9 cellular contexts compared by ENCODE assay signal in genomic region chr12:4116251-4117111, GRCh38.
DNase-seq lines count a peak whose midpoint lies in the region; ATAC-seq and TF ChIP-seq lines count a peak whose summit lies in the region.
"Had no signal": no experiment of that assay in that cellular context is flagged by ENCODE, and none has a peak within 500 bp of the region (broad histone marks: within the 10 kb centered on the region; RNA-seq: fewer than 3 reads in every experiment).

No MANE protein-coding gene starts in this region.

- DNase-seq in GM03348 (ENCODE audit: low spot score): peak; percentile 72
- peak; percentile 51 for DNase-seq in MV-4-11 (lab: John Stamatoyannopoulos, UW)
- DNase-seq in epidermal melanocyte (ENCODE audit: insufficient read length, low spot score): peak; percentile 36
- peak; percentile 79 for DNase-seq in osteoblast (ENCODE audit: insufficient read length, low spot score, missing footprints)
- no peak for DNase-seq in stimulated activated CD4-positive, alpha-beta T cell treated with anti-CD3 and anti-CD28 coated beads, Interleukin-2, amount 100 ng/mL, for 48 hours
- DNase-seq in HUDEP-2 (lab: John Stamatoyannopoulos, UW; ENCODE audit: unreplicated experiment in 76 of 76): no peak
- DNase-seq in NOMO-1 (lab: John Stamatoyannopoulos, UW; ENCODE audit: unreplicated experiment in 2 of 2): no peak
- DNase-seq: hypothalamus had no signal

- no peak overlapping the region for H3K4me3 ChIP-seq in osteoblast (ENCODE audit: insufficient read depth, low read length)

- no peak overlapping the region for H2AFZ ChIP-seq in osteoblast (ENCODE audit: low read length)

- H3K27ac ChIP-seq in osteoblast (ENCODE audit: low read depth, low read length): no peak overlapping the region

- H3K4me2 ChIP-seq in osteoblast (ENCODE audit: insufficient read depth, low read length): no peak overlapping the region

- no peaks in the 10 kb centered on the region for H3K36me3 ChIP-seq in osteoblast (ENCODE audit: insufficient read depth, low read length)

- ATAC-seq in GM21786 (IDR thresholded peaks at IDR 0.05; ENCODE audit: unreplicated experiment): no peak

- peaks cover 12% of the 10 kb centered on the region for H3K4me1 ChIP-seq in osteoblast (ENCODE audit: insufficient read depth, low read length)

- TF ChIP-seq CTCF in osteoblast (IDR thresholded peaks at IDR 0.05; ENCODE audit: extremely low read depth, low read depth, low read length): no peak

- peaks cover 3% of the 10 kb centered on the region for H3K27me3 ChIP-seq in osteoblast (ENCODE audit: insufficient read depth, low read length)

- no peaks in the 10 kb centered on the region for H3K9me3 ChIP-seq in osteoblast (ENCODE audit: low read depth, low read length)

- no peaks in the 10 kb centered on the region for H3K79me2 ChIP-seq in osteoblast (ENCODE audit: insufficient read depth, low read length)

- no peaks in the 10 kb centered on the region for H4K20me1 ChIP-seq in osteoblast (ENCODE audit: insufficient read depth, low read length)

Comparison
In these comparisons a context has a peak if more than half of its experiments do, and no peak if none do; other contexts are left out.
1. DNase-seq: peak in GM03348 (single experiment), MV-4-11 (single experiment), epidermal melanocyte (single experiment) and osteoblast (single experiment); none in stimulated activated CD4-positive, alpha-beta T cell treated with anti-CD3 and anti-CD28 coated beads, Interleukin-2, amount 100 ng/mL, for 48 hours (0 of 2), HUDEP-2 (0 of 76) and NOMO-1 (0 of 2).